Comparison of ENCODE assay signal across 24 cellular contexts in genomic region chr5:116856271-116856670, GRCh38.
DNase-seq lines count a peak whose midpoint lies in the region; ATAC-seq and TF ChIP-seq lines count a peak whose summit lies in the region.
"Had no signal": no experiment of that assay in that cellular context is flagged by ENCODE, and none has a peak within 500 bp of the region (broad histone marks: within the 10 kb centered on the region; RNA-seq: fewer than 3 reads in every experiment).

No MANE protein-coding gene starts in this region.

- peaks cover 2% of the 10 kb centered on the region for H3K9me2 ChIP-seq in GM23338 (ENCODE audit: insufficient read depth)

- H3K4me3 Mint-ChIP-seq in GM23338 (0 out of 3 replicates have a peak overlapping the region, but pooled peaks have one; percentile 17), WTC11 (no peak overlapping the region)
- H3K4me3 Mint-ChIP-seq: B cell; CD4-positive, alpha-beta memory T cell; CD4-positive, CD25-positive, alpha-beta regulatory T cell; CD8-positive, alpha-beta memory T cell had no signal

- H3K27ac Mint-ChIP-seq in GM23338 = no peak overlapping the region; the same call in 1 of the 2 replicates
- peak overlapping the region; percentile 59 for H3K27ac Mint-ChIP-seq in WTC11
- H3K27ac Mint-ChIP-seq: B cell; CD4-positive, alpha-beta memory T cell; CD4-positive, CD25-positive, alpha-beta regulatory T cell; CD8-positive, alpha-beta memory T cell had no signal

- no peak for TF ChIP-seq CTCF in GM23338 (conservative IDR thresholded peaks at IDR 0.05; ENCODE audit: low read depth in 2 of 2)
- no peak for TF ChIP-seq CTCF in WTC11 (IDR thresholded peaks at IDR 0.05)

- H3K27me3 ChIP-seq in GM23338 (ENCODE audit: insufficient read depth) (no peaks in the 10 kb centered on the region), HAP-1 (ENCODE audit: low read depth) (no peaks in the 10 kb centered on the region)
- H3K27me3 ChIP-seq: BLaER1 treated with 17β-estradiol and CSF1 and Interleukin-3, amounts not matched to agents 10 nM and 100 nM had no signal

- H3K4me1 ChIP-seq in GM23338 (ENCODE audit: insufficient read depth) (peaks cover 25% of the 10 kb centered on the region), HAP-1 (peaks cover 47% of the 10 kb centered on the region)
- H3K4me1 ChIP-seq: A549; BLaER1 treated with 17β-estradiol and CSF1 and Interleukin-3, amounts not matched to agents 10 nM and 100 nM had no signal

- no peaks in the 10 kb centered on the region for H3K36me3 Mint-ChIP-seq in GM23338 (ENCODE audit: low read depth)
- H3K36me3 Mint-ChIP-seq in WTC11 = no peaks in the 10 kb centered on the region
- H3K36me3 Mint-ChIP-seq: CD4-positive, alpha-beta memory T cell; CD4-positive, CD25-positive, alpha-beta regulatory T cell; CD8-positive, alpha-beta memory T cell had no signal

- no peak for ATAC-seq in GM23338
- ATAC-seq in WTC11 = no peak
- ATAC-seq: A549, GM12878 had no signal

- no peaks in the 10 kb centered on the region for H3F3A ChIP-seq in GM23338 (replicated peaks; ENCODE audit: low read depth)

- no peaks in the 10 kb centered on the region for H3K9me3 Mint-ChIP-seq in GM23338
- H3K9me3 Mint-ChIP-seq in WTC11 = no peaks in the 10 kb centered on the region

- H3K4me3 ChIP-seq in GM23338 (no peak overlapping the region), HAP-1 (no peak overlapping the region)
- H3K4me3 ChIP-seq: A549; BLaER1 treated with 17β-estradiol and CSF1 and Interleukin-3, amounts not matched to agents 10 nM and 100 nM; GM12878 had no signal

- POLR2A ChIA-PET in WTC11 (lab: Charles Lee) = no interaction called here

- DNase-seq in GM23338 (ENCODE audit: low spot score) (peak; percentile 23), HAP-1 (ENCODE audit: low spot score in 2 of 2) (peak; percentile 27 to 97), WTC11 (ENCODE audit: low spot score) (no peak), NCI-H226 (no peak), CD1c-positive myeloid dendritic cell (ENCODE audit: extremely low spot score) (no peak), T-helper 9 cell (no peak)
- DNase-seq: AML-193; CD4-positive, alpha-beta memory T cell; CD4-positive, CD25-positive, alpha-beta regulatory T cell; CD8-positive, alpha-beta memory T cell; COR-L47; DMS 273 treated with DMSO at 0.1 percent for 48 hours; DMS153; DMS53; DMS79; DND-41; EL; GDM1 had no signal

- no peak overlapping the region for H3K27ac ChIP-seq in GM23338 (ENCODE audit: low read depth)
- H3K27ac ChIP-seq: 22Rv1; A549; BLaER1 treated with 17β-estradiol and CSF1 and Interleukin-3, amounts not matched to agents 10 nM and 100 nM; C4-2B had no signal

- no peaks in the 10 kb centered on the region for H3K27me3 Mint-ChIP-seq in GM23338 (ENCODE audit: insufficient read depth, low read depth, poor library complexity)
- H3K27me3 Mint-ChIP-seq in WTC11 (ENCODE audit: low read depth) = no peaks in the 10 kb centered on the region
- H3K27me3 Mint-ChIP-seq: CD4-positive, alpha-beta memory T cell; CD8-positive, alpha-beta memory T cell had no signal

- CTCF ChIA-PET in WTC11 (lab: Charles Lee) = interaction anchor here (1.2 kb wide), 1 partner anchor 281 kb away, joined by 5 read pairs; the partner anchor contains the start of gene SEMA6A

- H3K4me1 Mint-ChIP-seq in GM23338 (peaks cover 48% of the 10 kb centered on the region), WTC11 (peaks cover 67% of the 10 kb centered on the region)
- H3K4me1 Mint-ChIP-seq: B cell; CD4-positive, alpha-beta memory T cell; CD4-positive, CD25-positive, alpha-beta regulatory T cell; CD8-positive, alpha-beta memory T cell had no signal

- H3K79me2 ChIP-seq in GM23338 (replicated peaks; ENCODE audit: insufficient read depth) = no peaks in the 10 kb centered on the region

- no peak overlapping the region for H2AFZ ChIP-seq in GM23338

- in situ Hi-C loops in HAP-1 (cut with MboI; ENCODE audit: low sequenced_read_pairs) = no loop called here

- no peaks in the 10 kb centered on the region for H4K20me1 ChIP-seq in GM23338 (replicated peaks; ENCODE audit: insufficient read depth)
- H4K20me1 ChIP-seq: BLaER1 treated with 17β-estradiol and CSF1 and Interleukin-3, amounts not matched to agents 10 nM and 100 nM had no signal

- peak overlapping the region; percentile 22; the same call in 1 of the 2 replicates for H3K4me2 ChIP-seq in GM23338
- H3K4me2 ChIP-seq: A549; BLaER1 treated with 17β-estradiol and CSF1 and Interleukin-3, amounts not matched to agents 10 nM and 100 nM had no signal

- no peaks in the 10 kb centered on the region for H3K9me3 ChIP-seq in HAP-1
- H3K9me3 ChIP-seq: A549; BLaER1 treated with 17β-estradiol and CSF1 and Interleukin-3, amounts not matched to agents 10 nM and 100 nM had no signal

- H3K36me3 ChIP-seq in GM23338 (ENCODE audit: insufficient read depth) (no peaks in the 10 kb centered on the region), HAP-1 (replicated peaks) (no peaks in the 10 kb centered on the region; the same call in 1 of the 2 replicates)
- H3K36me3 ChIP-seq: BLaER1 treated with 17β-estradiol and CSF1 and Interleukin-3, amounts not matched to agents 10 nM and 100 nM had no signal

TF ChIP-seq in GM23338, 12 proteins besides CTCF, POLR2A, EP300 and RAD21:
- TF ChIP-seq STAT1 (IDR thresholded peaks at IDR 0.05; ENCODE audit: unreplicated experiment) (no peak), NANOG (IDR thresholded peaks at IDR 0.05; ENCODE audit: borderline replicate concordance) (peak; percentile 18; the same call in 1 of the 2 replicates)

TF ChIP-seq in WTC11, 78 proteins besides CTCF, POLR2A, EP300 and RAD21:
- no peak for TF ChIP-seq ATF6 (CRISPR knock-in tag; IDR thresholded peaks at IDR 0.05)
- TF ChIP-seq JAZF1 (CRISPR knock-in tag; IDR thresholded peaks at IDR 0.05) = no peak
- no peak for TF ChIP-seq PREB (CRISPR knock-in tag; IDR thresholded peaks at IDR 0.05; ENCODE audit: borderline replicate concordance)
- TF ChIP-seq HMGA2 (CRISPR knock-in tag; IDR thresholded peaks at IDR 0.05) = no peak
- no peak for TF ChIP-seq TCF7 (CRISPR knock-in tag; IDR thresholded peaks at IDR 0.05; ENCODE audit: low read depth)
- TF ChIP-seq TEAD1 (CRISPR knock-in tag; IDR thresholded peaks at IDR 0.05) = no peak
- TF ChIP-seq GABPB1 (CRISPR knock-in tag; IDR thresholded peaks at IDR 0.05) = no peak
TF ChIP-seq in WTC11: peak in this region for 0.

Comparison
In these comparisons a context has a peak if more than half of its experiments do, and no peak if none do; other contexts are left out.
1. DNase-seq: peak in GM23338 (single experiment) and HAP-1 (2 of 2); none in WTC11 (single experiment), NCI-H226 (single experiment), CD1c-positive myeloid dendritic cell (single experiment) and T-helper 9 cell (single experiment).